13 cellular contexts compared by ENCODE assay signal in the genomic region with DNA sequence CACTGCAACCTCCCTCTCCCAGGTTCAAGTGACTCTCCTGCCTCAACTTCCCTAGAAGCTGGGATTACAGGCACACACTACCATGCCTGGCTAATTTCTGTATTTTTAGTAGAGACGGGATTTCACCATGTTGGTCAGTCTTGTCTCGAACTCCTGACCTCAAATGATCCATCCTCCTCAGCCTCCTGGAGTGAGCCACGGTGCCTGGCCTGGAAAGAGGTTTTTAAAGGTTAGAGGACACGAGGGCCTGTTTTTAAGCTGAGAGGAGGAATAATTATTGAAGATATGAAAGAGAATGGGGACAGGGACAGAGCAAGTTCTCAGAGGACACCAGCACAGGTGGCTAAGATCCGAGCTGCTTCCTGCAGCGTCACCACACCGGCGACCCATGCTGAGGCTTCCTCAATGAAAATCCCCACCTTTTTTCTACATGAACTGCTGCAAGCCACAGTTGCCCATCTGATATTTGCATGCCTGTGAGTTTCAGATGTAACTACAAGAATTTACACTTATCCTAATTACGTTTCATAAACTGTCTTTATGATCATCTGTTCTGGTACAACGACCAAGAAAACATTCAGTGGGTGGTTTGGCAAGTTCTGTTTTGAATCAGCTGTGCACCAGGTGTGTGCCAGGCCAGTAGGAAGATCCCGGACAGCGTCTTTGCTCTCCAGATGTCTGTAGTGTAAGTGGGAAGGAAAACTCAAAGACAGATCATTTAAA.
DNase-seq lines count a peak whose midpoint lies in the region; ATAC-seq and TF ChIP-seq lines count a peak whose summit lies in the region.
"Had no signal": no experiment of that assay in that cellular context is flagged by ENCODE, and none has a peak within 500 bp of the region (broad histone marks: within the 10 kb centered on the region; RNA-seq: fewer than 3 reads in every experiment).

No MANE protein-coding gene starts in this region.

- H3K4me1 Mint-ChIP-seq in activated naive CD8-positive, alpha-beta T cell treated with anti-CD3 and anti-CD28 coated beads, Interleukin-2, amount 50 U/mL, for 24 hours: peaks cover 5% of the 10 kb centered on the region
- H3K4me1 Mint-ChIP-seq in activated naive CD8-positive, alpha-beta T cell treated with anti-CD3 and anti-CD28 coated beads for 36 hours: no peaks in the 10 kb centered on the region
- peaks cover 5% of the 10 kb centered on the region for H3K4me1 Mint-ChIP-seq in activated T-cell treated with anti-CD3 and anti-CD28 coated beads, Interleukin-2, amount 50 U/mL, for 24 hours (ENCODE audit: low read depth)
- H3K4me1 Mint-ChIP-seq: natural killer cell had no signal

- H3K79me2 ChIP-seq in Karpas-422 (ENCODE audit: low read length): no peaks in the 10 kb centered on the region

- peak; percentile 20 for ATAC-seq in activated naive CD8-positive, alpha-beta T cell treated with anti-CD3 and anti-CD28 coated beads, Interleukin-2, amount 50 U/mL, for 24 hours
- peak; percentile 89 for ATAC-seq in HG02759 (IDR thresholded peaks at IDR 0.05; ENCODE audit: unreplicated experiment)

- H3K27me3 Mint-ChIP-seq in activated naive CD8-positive, alpha-beta T cell treated with anti-CD3 and anti-CD28 coated beads, Interleukin-2, amount 50 U/mL, for 24 hours: no peaks in the 10 kb centered on the region
- H3K27me3 Mint-ChIP-seq in activated naive CD8-positive, alpha-beta T cell treated with anti-CD3 and anti-CD28 coated beads for 36 hours: no peaks in the 10 kb centered on the region
- H3K27me3 Mint-ChIP-seq in activated T-cell treated with anti-CD3 and anti-CD28 coated beads, Interleukin-2, amount 50 U/mL, for 24 hours: no peaks in the 10 kb centered on the region

- H3K4me1 ChIP-seq in Karpas-422 (ENCODE audit: low read length): peaks cover 4% of the 10 kb centered on the region

- no peak overlapping the region for H3K4me3 ChIP-seq in Karpas-422 (ENCODE audit: low read length)
- H3K4me3 ChIP-seq in WERI-Rb-1 (ENCODE audit: low read depth, low read length): no peak overlapping the region
- H3K4me3 ChIP-seq: A549, ascending aorta had no signal

- no peaks in the 10 kb centered on the region for H3K9me3 ChIP-seq in Karpas-422 (ENCODE audit: low read length)
- H3K9me3 ChIP-seq in WERI-Rb-1 (ENCODE audit: severe bottlenecking): no peaks in the 10 kb centered on the region
- H3K9me3 ChIP-seq: A549, ascending aorta had no signal

- H4K20me1 ChIP-seq in Karpas-422 (ENCODE audit: insufficient read depth, low read depth, low read length): no peaks in the 10 kb centered on the region

- TF ChIP-seq CTCF in WERI-Rb-1 (IDR thresholded peaks at IDR 0.05; ENCODE audit: low read depth, low read length): no peak

- no peaks in the 10 kb centered on the region for H3K9me3 Mint-ChIP-seq in activated naive CD8-positive, alpha-beta T cell treated with anti-CD3 and anti-CD28 coated beads, Interleukin-2, amount 50 U/mL, for 24 hours
- no peaks in the 10 kb centered on the region for H3K9me3 Mint-ChIP-seq in activated naive CD8-positive, alpha-beta T cell treated with anti-CD3 and anti-CD28 coated beads for 36 hours
- H3K9me3 Mint-ChIP-seq in activated T-cell treated with anti-CD3 and anti-CD28 coated beads, Interleukin-2, amount 50 U/mL, for 24 hours: no peaks in the 10 kb centered on the region
- H3K9me3 Mint-ChIP-seq: natural killer cell had no signal

- H3K27ac Mint-ChIP-seq in activated naive CD8-positive, alpha-beta T cell treated with anti-CD3 and anti-CD28 coated beads, Interleukin-2, amount 50 U/mL, for 24 hours: no peak overlapping the region
- no peak overlapping the region for H3K27ac Mint-ChIP-seq in activated naive CD8-positive, alpha-beta T cell treated with anti-CD3 and anti-CD28 coated beads for 36 hours
- no peak overlapping the region for H3K27ac Mint-ChIP-seq in activated T-cell treated with anti-CD3 and anti-CD28 coated beads, Interleukin-2, amount 50 U/mL, for 24 hours
- H3K27ac Mint-ChIP-seq: natural killer cell had no signal

- H3K36me3 Mint-ChIP-seq in activated naive CD8-positive, alpha-beta T cell treated with anti-CD3 and anti-CD28 coated beads, Interleukin-2, amount 50 U/mL, for 24 hours (ENCODE audit: low read depth): no peaks in the 10 kb centered on the region
- no peaks in the 10 kb centered on the region for H3K36me3 Mint-ChIP-seq in activated naive CD8-positive, alpha-beta T cell treated with anti-CD3 and anti-CD28 coated beads for 36 hours
- no peaks in the 10 kb centered on the region for H3K36me3 Mint-ChIP-seq in activated T-cell treated with anti-CD3 and anti-CD28 coated beads, Interleukin-2, amount 50 U/mL, for 24 hours (ENCODE audit: low read depth)
- H3K36me3 Mint-ChIP-seq: natural killer cell had no signal

- no peak overlapping the region for H3K27ac ChIP-seq in Karpas-422 (ENCODE audit: low read length)
- H3K27ac ChIP-seq in temporal lobe (ENCODE audit: low read depth, low read length): peak overlapping the region; percentile 82
- no peak overlapping the region for H3K27ac ChIP-seq in WERI-Rb-1
- H3K27ac ChIP-seq: ascending aorta had no signal

- H3K27me3 ChIP-seq in Karpas-422 (ENCODE audit: low read length) (no peaks in the 10 kb centered on the region), WERI-Rb-1 (ENCODE audit: insufficient read depth, low read depth, severe bottlenecking) (no peaks in the 10 kb centered on the region)
- H3K27me3 ChIP-seq: ascending aorta had no signal

- no peaks in the 10 kb centered on the region for H3K9me2 ChIP-seq in Karpas-422 (replicated peaks; ENCODE audit: insufficient read depth, low read length)

- H3K9ac ChIP-seq in Karpas-422 (ENCODE audit: low read length): no peak overlapping the region

- H3K4me2 ChIP-seq in Karpas-422 (ENCODE audit: low read depth, low read length, poor library complexity, severe bottlenecking): peak overlapping the region; percentile 1
- H3K4me2 ChIP-seq: A549 had no signal

- no peak overlapping the region for H2AFZ ChIP-seq in Karpas-422 (ENCODE audit: low read length)

- no peak for DNase-seq in activated naive CD8-positive, alpha-beta T cell treated with anti-CD3 and anti-CD28 coated beads, Interleukin-2, amount 50 U/mL, for 24 hours
- DNase-seq in activated naive CD8-positive, alpha-beta T cell treated with anti-CD3 and anti-CD28 coated beads for 36 hours: no peak
- DNase-seq in Karpas-422 (no peak), WERI-Rb-1 (no peak), LoVo (ENCODE audit: low spot score) (no peak)
- no peak for DNase-seq in activated T-cell treated with anti-CD3 and anti-CD28 coated beads, Interleukin-2, amount 50 U/mL, for 24 hours
- DNase-seq: H7, natural killer cell, NCI-H2107 had no signal

- H3K4me3 Mint-ChIP-seq in activated naive CD8-positive, alpha-beta T cell treated with anti-CD3 and anti-CD28 coated beads, Interleukin-2, amount 50 U/mL, for 24 hours: no peak overlapping the region
- H3K4me3 Mint-ChIP-seq in activated naive CD8-positive, alpha-beta T cell treated with anti-CD3 and anti-CD28 coated beads for 36 hours: no peak overlapping the region
- no peak overlapping the region for H3K4me3 Mint-ChIP-seq in activated T-cell treated with anti-CD3 and anti-CD28 coated beads, Interleukin-2, amount 50 U/mL, for 24 hours
- H3K4me3 Mint-ChIP-seq: natural killer cell had no signal

- no peaks in the 10 kb centered on the region for H3K36me3 ChIP-seq in Karpas-422 (ENCODE audit: insufficient read depth, low read length)
- H3K36me3 ChIP-seq in WERI-Rb-1: no peaks in the 10 kb centered on the region
